In the genomic region with DNA sequence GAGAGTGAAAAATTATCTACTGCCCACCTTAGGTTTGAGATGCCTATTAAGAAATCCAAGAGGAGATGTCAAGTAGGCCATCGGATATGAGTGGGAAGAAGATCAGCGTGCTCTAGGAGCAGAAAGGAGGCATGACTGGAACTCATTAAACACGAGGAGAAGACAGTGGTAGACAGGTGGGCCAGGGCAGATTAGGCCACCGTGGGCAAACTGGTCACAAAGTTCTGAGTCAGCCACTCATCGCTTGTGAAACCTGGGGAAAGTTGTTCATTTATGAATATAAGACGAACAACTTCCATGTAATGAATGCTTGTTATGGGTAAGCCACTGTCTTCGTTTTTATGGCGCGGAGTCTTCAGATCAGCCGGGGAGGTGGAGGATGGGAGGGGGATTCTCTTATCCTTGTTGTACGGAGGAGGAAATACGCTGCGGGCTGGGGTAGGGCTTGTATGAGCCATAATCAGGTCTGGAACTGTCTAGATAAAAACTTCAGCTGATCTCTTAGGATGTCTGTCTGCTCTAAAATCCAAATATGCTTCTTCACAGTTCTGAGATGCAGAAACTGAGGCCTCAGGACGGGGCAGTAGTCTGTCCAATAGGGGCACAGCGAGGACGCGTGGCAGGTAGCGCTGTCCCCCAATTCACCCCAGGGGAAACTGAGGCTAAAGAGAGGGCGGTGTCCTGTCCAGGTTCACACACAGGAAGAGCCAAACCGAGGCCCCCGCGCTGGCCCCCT, we compare ENCODE assay signal across 8 cellular contexts. TPM values are rescaled to one million over a fixed set of nuclear protein-coding genes. Genes with fewer than 3 reads are reported as not detected.
DNase-seq lines count a peak whose midpoint lies in the region; ATAC-seq, FAIRE-seq and TF ChIP-seq lines count a peak whose summit lies in the region.

No MANE protein-coding gene starts in this region.

- no peak for TF ChIP-seq EP300 in stomach (IDR thresholded peaks at IDR 0.05)

- peak overlapping the region; percentile 75; the same call in 1 of the 2 replicates for H3K9ac ChIP-seq in iPS-20b (ENCODE audit: low read depth, low read length)

- no peaks in the 10 kb centered on the region for H3K9me3 ChIP-seq in heart left ventricle
- no peaks in the 10 kb centered on the region for H3K9me3 ChIP-seq in iPS-20b (ENCODE audit: insufficient read depth, low read depth, low read length)
- no peaks in the 10 kb centered on the region for H3K9me3 ChIP-seq in stomach

- H3K27me3 ChIP-seq in heart left ventricle (no peaks in the 10 kb centered on the region), iPS-20b (ENCODE audit: insufficient read depth, low read length) (no peaks in the 10 kb centered on the region), stomach (no peaks in the 10 kb centered on the region)

- H3K4me3 Mint-ChIP-seq in activated CD8-positive, alpha-beta T cell treated with anti-CD3 and anti-CD28 coated beads, Interleukin-2, amount 10 ng/mL, durations not matched to agents 7 days and 5 days: peak overlapping the region; percentile 82

- TF ChIP-seq POLR2A in heart left ventricle (IDR thresholded peaks at IDR 0.05) (no peak), stomach (IDR thresholded peaks at IDR 0.05) (no peak), GM12891 (IDR thresholded peaks at IDR 0.05; ENCODE audit: low read depth, low read length) (no peak)

- H3K9me3 Mint-ChIP-seq in activated CD8-positive, alpha-beta T cell treated with anti-CD3 and anti-CD28 coated beads, Interleukin-2, amount 10 ng/mL, durations not matched to agents 7 days and 5 days (ENCODE audit: insufficient read depth): no peaks in the 10 kb centered on the region

- no peak for TF ChIP-seq CTCF in heart left ventricle (IDR thresholded peaks at IDR 0.05)
- TF ChIP-seq CTCF in stomach (IDR thresholded peaks at IDR 0.05): no peak

- intact Hi-C loops in heart left ventricle (cut with DNase I): loop anchor here in 7 of 10 donors (1.0 to 5.0 kb wide), 5 partner anchors 18 to 38 kb away; a partner anchor contains a TSS
- intact Hi-C loops in left ventricle myocardium superior (cut with micrococcal nuclease): no loop called here
- intact Hi-C loops in stomach (cut with DNase I; ENCODE audit: low total_unique reads): no loop called here

- no peaks in the 10 kb centered on the region for H3K27me3 Mint-ChIP-seq in activated CD8-positive, alpha-beta T cell treated with anti-CD3 and anti-CD28 coated beads, Interleukin-2, amount 10 ng/mL, durations not matched to agents 7 days and 5 days (ENCODE audit: low read depth)

- H3K4me1 Mint-ChIP-seq in activated CD8-positive, alpha-beta T cell treated with anti-CD3 and anti-CD28 coated beads, Interleukin-2, amount 10 ng/mL, durations not matched to agents 7 days and 5 days (ENCODE audit: low read depth): peaks cover 40% of the 10 kb centered on the region

- no peak for ATAC-seq in heart left ventricle
- no peak for ATAC-seq in left ventricle myocardium superior
- no peak for ATAC-seq in activated CD8-positive, alpha-beta T cell treated with anti-CD3 and anti-CD28 coated beads, Interleukin-2, amount 10 ng/mL, durations not matched to agents 7 days and 5 days
- no peak for ATAC-seq in HG03108 (IDR thresholded peaks at IDR 0.05; ENCODE audit: unreplicated experiment)

- WGBS in heart left ventricle, 4 donors: 25 to 33% (median 29%) methylated on average over 22 of the region's 22 CpGs
- 26 to 45% (median 29%) methylated on average over 15 to 22 of the region's 22 CpGs for WGBS in stomach, 5 donors

- H3K4me3 ChIP-seq in heart left ventricle (peak overlapping the region; percentile 12 to 87 (median 68)), iPS-20b (ENCODE audit: low read length) (peak overlapping the region; percentile 80), stomach (peak overlapping the region; percentile 54 to 65 (median 60))

- H3K36me3 ChIP-seq in heart left ventricle (no peaks in the 10 kb centered on the region), iPS-20b (ENCODE audit: insufficient read depth, low read depth, low read length) (no peaks in the 10 kb centered on the region), stomach (no peaks in the 10 kb centered on the region)

- POLR2A ChIA-PET in activated CD8-positive, alpha-beta T cell treated with anti-CD3 and anti-CD28 coated beads, Interleukin-2, amount 10 ng/mL, durations not matched to agents 7 days and 5 days (lab: Charles Lee): interaction anchor here (1.0 to 1.6 kb wide), 3 partner anchors 19 to 21 kb away, joined by 4 to 10 read pairs (median 4); a partner anchor contains a TSS

- FAIRE-seq in GM12891 (lab: Jason Lieb, UNC): no peak

- H3K27ac ChIP-seq in heart left ventricle (peak overlapping the region; percentile 67 to 95 (median 86)), iPS-20b (ENCODE audit: low read length) (peak overlapping the region; percentile 71), stomach (peak overlapping the region; percentile 87 to 97 (median 95))

- peak overlapping the region; percentile 87 for H3K27ac Mint-ChIP-seq in activated CD8-positive, alpha-beta T cell treated with anti-CD3 and anti-CD28 coated beads, Interleukin-2, amount 10 ng/mL, durations not matched to agents 7 days and 5 days

- H3K4me1 ChIP-seq in heart left ventricle: peaks cover 0 to 24% (median 12%) of the 10 kb centered on the region in 12 donors
- peaks cover 18% of the 10 kb centered on the region; the same call in 1 of the 2 replicates for H3K4me1 ChIP-seq in iPS-20b (ENCODE audit: insufficient read depth, low read length)
- H3K4me1 ChIP-seq in stomach: peaks cover 52 to 89% (median 73%) of the 10 kb centered on the region in 4 donors

- CTCF ChIA-PET in activated CD8-positive, alpha-beta T cell treated with anti-CD3 and anti-CD28 coated beads, Interleukin-2, amount 10 ng/mL, durations not matched to agents 7 days and 5 days (lab: Charles Lee): interaction anchor here (1.0 to 2.6 kb wide), 2 partner anchors 18 to 113 kb away, joined by 3 to 9 read pairs; no protein-coding TSS in a partner anchor

- no peaks in the 10 kb centered on the region for H3K36me3 Mint-ChIP-seq in activated CD8-positive, alpha-beta T cell treated with anti-CD3 and anti-CD28 coated beads, Interleukin-2, amount 10 ng/mL, durations not matched to agents 7 days and 5 days (ENCODE audit: low read depth)

- DNase-seq in heart left ventricle: no peak
- no peak for DNase-seq in left ventricle myocardium superior
- no peak for DNase-seq in activated CD8-positive, alpha-beta T cell treated with anti-CD3 and anti-CD28 coated beads, Interleukin-2, amount 10 ng/mL, durations not matched to agents 7 days and 5 days
- DNase-seq in stomach: no peak
- DNase-seq in effector CD4-positive, alpha-beta T cell: no peak
- DNase-seq in GM12891 (ENCODE audit: insufficient read length, low spot score): no peak

TF ChIP-seq in GM12891, 5 proteins besides CTCF, POLR2A, EP300 and RAD21:
- TF ChIP-seq TAF1 (IDR thresholded peaks at IDR 0.05; ENCODE audit: low read depth, low read length) (no peak), PAX5 (IDR thresholded peaks at IDR 0.05; ENCODE audit: insufficient read depth, low read length, severe bottlenecking) (no peak), SPI1 (IDR thresholded peaks at IDR 0.05; ENCODE audit: low read depth, low read length) (no peak), POU2F2 (IDR thresholded peaks at IDR 0.05; ENCODE audit: low read depth, low read length) (no peak), POLR2AphosphoS5 (IDR thresholded peaks at IDR 0.05; ENCODE audit: low read depth, low read length) (no peak)

RNA-seq across cellular contexts. Expression of a gene that starts 1.1 kb away (rescaled TPM):
- total RNA-seq in heart left ventricle: 10 to 100 TPM; 14.8 to 35.8 (median 20.1) TPM
- polyA plus RNA-seq in heart left ventricle: 10 to 100 TPM; 15.9 to 21.4 TPM
- total RNA-seq in left ventricle myocardium superior: 23.9 TPM
- total RNA-seq in activated CD8-positive, alpha-beta T cell treated with anti-CD3 and anti-CD28 coated beads, Interleukin-2, amount 10 ng/mL, durations not matched to agents 7 days and 5 days: 10 to 100 TPM; 29.3 to 30.1 TPM
- 10 to 100 TPM; 13.4 to 77.0 (median 62.9) TPM for total RNA-seq in stomach
- polyA plus RNA-seq in stomach: 10 to 100 TPM; 31.9 to 44.7 (median 36.5) TPM
- 15.0 TPM for polyA plus RNA-seq in GM12891 (2012; ENCODE audit: low read depth, missing spikeins)

RNA-seq across cellular contexts. Expression of a gene that starts 18.9 kb away (rescaled TPM):
- total RNA-seq in heart left ventricle: 10 to 100 TPM; 11.6 to 40.8 (median 24.9) TPM
- 10 to 100 TPM; 39.1 to 39.6 TPM for polyA plus RNA-seq in heart left ventricle
- total RNA-seq in left ventricle myocardium superior: 33.8 TPM
- 10 to 100 TPM; 30.4 to 31.3 TPM for total RNA-seq in activated CD8-positive, alpha-beta T cell treated with anti-CD3 and anti-CD28 coated beads, Interleukin-2, amount 10 ng/mL, durations not matched to agents 7 days and 5 days
- 10 to 100 TPM in 4 of 5 donors, 1 to 10 TPM in 1; 2.7 to 77.3 (median 30.3) TPM for total RNA-seq in stomach
- 10 to 100 TPM; 22.4 to 29.6 (median 24.8) TPM for polyA plus RNA-seq in stomach
- polyA plus RNA-seq in GM12891 (2012; ENCODE audit: low read depth, missing spikeins): 16.4 TPM

RNA-seq across cellular contexts. Expression of a gene that starts 35.8 kb away (rescaled TPM):
- total RNA-seq in heart left ventricle (not detected), left ventricle myocardium superior (not detected), stomach (not detected)
- polyA plus RNA-seq in heart left ventricle (not detected), stomach (not detected)
- not detected for total RNA-seq in activated CD8-positive, alpha-beta T cell treated with anti-CD3 and anti-CD28 coated beads, Interleukin-2, amount 10 ng/mL, durations not matched to agents 7 days and 5 days
- polyA plus RNA-seq in GM12891 (2012; ENCODE audit: low read depth, missing spikeins): not detected

RNA-seq across cellular contexts. Expression of a gene that starts 57.6 kb away (rescaled TPM):
- total RNA-seq in heart left ventricle: not detected
- under 1 TPM in 1 of 2 donors, not detected in 1; 0.04 TPM for polyA plus RNA-seq in heart left ventricle
- not detected for total RNA-seq in left ventricle myocardium superior
- total RNA-seq in activated CD8-positive, alpha-beta T cell treated with anti-CD3 and anti-CD28 coated beads, Interleukin-2, amount 10 ng/mL, durations not matched to agents 7 days and 5 days: not detected
- not detected for total RNA-seq in stomach
- not detected for polyA plus RNA-seq in stomach
- 0.06 TPM for polyA plus RNA-seq in GM12891 (2012; ENCODE audit: low read depth, missing spikeins)

Comparison
In these comparisons a context has a peak if more than half of its experiments do, and no peak if none do; other contexts are left out.
1. intact Hi-C loops: an anchor here in heart left ventricle (1.0 to 5.0 kb wide); none called in left ventricle myocardium superior and stomach.